8 cellular contexts compared by ENCODE assay signal in the genomic region with DNA sequence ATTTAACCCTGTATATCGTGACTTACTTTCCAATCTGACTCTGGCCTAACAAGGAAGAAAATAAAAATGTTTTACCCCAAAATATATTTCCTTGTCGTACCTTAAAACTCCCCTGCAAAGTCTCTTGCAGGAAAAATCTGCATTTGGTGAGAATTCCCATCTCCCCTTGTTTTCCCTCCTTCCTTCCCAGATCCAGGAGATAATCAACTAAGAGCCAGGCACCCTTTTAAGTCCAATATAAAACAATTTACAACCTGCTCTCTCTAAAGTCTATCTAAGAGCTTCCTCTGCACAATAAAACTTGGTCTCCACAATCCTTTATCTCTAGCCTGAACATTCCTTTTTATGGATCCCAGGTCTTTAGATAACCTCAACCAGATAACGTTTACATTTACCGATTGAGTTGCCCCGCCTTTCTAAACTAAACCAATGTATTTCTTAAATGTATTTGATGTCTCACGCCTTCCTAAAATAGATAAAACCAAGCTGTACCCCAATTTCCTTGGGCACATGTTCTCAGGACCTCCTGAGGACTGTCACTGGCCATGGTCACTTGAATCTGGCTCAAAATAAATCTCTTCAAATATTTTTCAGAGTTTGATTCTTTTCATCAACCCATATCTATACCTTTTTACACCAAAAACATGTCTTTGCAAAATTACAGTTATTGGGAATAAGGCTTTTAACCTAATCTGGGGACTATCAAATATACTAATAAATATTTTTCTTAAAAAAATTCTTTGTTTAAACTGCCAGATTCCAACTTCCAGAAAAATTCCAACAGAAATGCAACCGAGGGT. TPM values are rescaled to one million over a fixed set of nuclear protein-coding genes. Genes with fewer than 3 reads are reported as not detected.
DNase-seq lines count a peak whose midpoint lies in the region; ATAC-seq and TF ChIP-seq lines count a peak whose summit lies in the region.

No MANE protein-coding gene starts in this region.

- H3K79me2 ChIP-seq in ACC112 (ENCODE audit: control insufficient read depth, insufficient read depth, low read length, unreplicated experiment): peaks cover 15% of the 10 kb centered on the region
- peaks cover 38% of the 10 kb centered on the region for H3K79me2 ChIP-seq in mammary epithelial cell (ENCODE audit: insufficient read depth, low read length)

- dilution Hi-C loops in mammary epithelial cell (cut with HindIII; ENCODE audit: low sequenced_read_pairs): no loop called here

- TSS peak; percentile 82 for BruUV-seq in mammary epithelial cell (replicated peaks; lab: Mats Ljungman, UMichigan)

- CTCF ChIA-PET in mammary epithelial cell (lab: Charles Lee; ENCODE audit: low non-redundant PET): no interaction called here

- in situ Hi-C loops in mammary epithelial cell (cut with MboI; ENCODE audit: low sequenced_read_pairs in 2 of 2): no loop called here

- H3K9ac ChIP-seq in HUES6 (ENCODE audit: low read length) (peak overlapping the region; percentile 97), mammary epithelial cell (ENCODE audit: insufficient read depth, low read length) (peak overlapping the region; percentile 91), mucosa of rectum (ENCODE audit: low read depth in 1 of 2, low read length in 2 of 2) (peak overlapping the region; percentile 88 to 94)

- peak overlapping the region; percentile 81 for H3K4me3 ChIP-seq in ACC112 (ENCODE audit: low read depth, low read length)
- H3K4me3 ChIP-seq in HUES6 (ENCODE audit: low read depth, low read length): peak overlapping the region; percentile 90
- H3K4me3 ChIP-seq in mammary epithelial cell (replicated peaks in 1 of 3; ENCODE audit: insufficient read depth in 1 of 3, low read depth in 2 of 3, low read length in 3 of 3): peak overlapping the region; percentile 57 to 75 (median 61)
- peak overlapping the region; percentile 77 to 78 for H3K4me3 ChIP-seq in mucosa of rectum (ENCODE audit: low read length in 2 of 2)

- H3K4me2 ChIP-seq in mammary epithelial cell (ENCODE audit: insufficient read depth, low read depth, low read length): peak overlapping the region; percentile 91

- peak overlapping the region; percentile 15 for H2AFZ ChIP-seq in ACC112 (ENCODE audit: low read length, unreplicated experiment)
- no peak overlapping the region for H2AFZ ChIP-seq in mammary epithelial cell (ENCODE audit: low read depth, low read length)

- 27% methylated on average over 7 of the region's 7 CpGs for WGBS in mammary epithelial cell (ENCODE audit: low coverage, missing lambda C conversion rate)

- H3K9me3 ChIP-seq in HUES6 (ENCODE audit: control insufficient read depth, insufficient read depth, low read depth, low read length) (no peaks in the 10 kb centered on the region), mammary epithelial cell (replicated peaks; ENCODE audit: insufficient read depth, low read length) (no peaks in the 10 kb centered on the region), mucosa of rectum (ENCODE audit: control insufficient read depth in 2 of 2, low read length in 2 of 2) (no peaks in the 10 kb centered on the region)

- TF ChIP-seq CTCF in mammary epithelial cell (conservative IDR thresholded peaks at IDR 0.05 in 1 of 2, IDR thresholded peaks at IDR 0.05 in 1 of 2; ENCODE audit: extremely low read depth in 1 of 2, insufficient read depth in 1 of 2, low read depth in 1 of 2, low read length in 2 of 2): no peak

- H4K20me1 ChIP-seq in mammary epithelial cell (ENCODE audit: insufficient read depth, low read length): no peaks in the 10 kb centered on the region

- no peaks in the 10 kb centered on the region for H3K27me3 ChIP-seq in ACC112 (ENCODE audit: insufficient read depth, low read length)
- no peaks in the 10 kb centered on the region for H3K27me3 ChIP-seq in HUES6 (ENCODE audit: control insufficient read depth, insufficient read depth, low read length)
- no peaks in the 10 kb centered on the region for H3K27me3 ChIP-seq in mammary epithelial cell (ENCODE audit: insufficient read depth, low read length)
- H3K27me3 ChIP-seq in mucosa of rectum (ENCODE audit: control insufficient read depth in 2 of 2, insufficient read depth in 2 of 2, low read length in 2 of 2): no peaks in the 10 kb centered on the region

- ATAC-seq in HG03135 (IDR thresholded peaks at IDR 0.05; ENCODE audit: unreplicated experiment) (no peak), HG03565 (IDR thresholded peaks at IDR 0.05; ENCODE audit: unreplicated experiment) (no peak)

- H3K36me3 ChIP-seq in ACC112 (ENCODE audit: insufficient read depth, low read length): peaks cover 6% of the 10 kb centered on the region; the same call in 1 of the 2 replicates
- H3K36me3 ChIP-seq in HUES6 (ENCODE audit: control insufficient read depth, insufficient read depth, low read length): peaks cover 20% of the 10 kb centered on the region
- peaks cover 2% of the 10 kb centered on the region for H3K36me3 ChIP-seq in mammary epithelial cell (ENCODE audit: insufficient read depth, low read length)
- H3K36me3 ChIP-seq in mucosa of rectum (ENCODE audit: control insufficient read depth in 2 of 2, insufficient read depth in 2 of 2, low read length in 2 of 2): peaks cover 8 to 9% of the 10 kb centered on the region in 2 donors

- H3K4me1 ChIP-seq in ACC112 (ENCODE audit: control insufficient read depth, insufficient read depth, low read length, unreplicated experiment) (peaks cover 27% of the 10 kb centered on the region), HUES6 (ENCODE audit: control insufficient read depth, insufficient read depth, low read length) (peaks cover 24% of the 10 kb centered on the region), mammary epithelial cell (ENCODE audit: insufficient read depth, low read length) (peaks cover 35% of the 10 kb centered on the region), mucosa of rectum (ENCODE audit: control insufficient read depth in 2 of 2, insufficient read depth in 2 of 2, low read length in 2 of 2) (peaks cover 5 to 12% of the 10 kb centered on the region in 2 donors)

- H3K27ac ChIP-seq in ACC112 (ENCODE audit: low read depth, low read length) (peak overlapping the region; percentile 100), HUES6 (ENCODE audit: low read depth, low read length) (peak overlapping the region; percentile 98; the same call in 1 of the 2 replicates), mammary epithelial cell (ENCODE audit: insufficient read depth, low read depth, low read length) (peak overlapping the region; percentile 97), mucosa of rectum (ENCODE audit: low read depth in 2 of 2, low read length in 2 of 2) (peak overlapping the region; percentile 98 to 100)

- intact Hi-C loops in mammary epithelial cell (cut with micrococcal nuclease): loop anchor here (1.0 to 2.0 kb wide), 4 partner anchors 9 to 43 kb away; no protein-coding TSS in a partner anchor

- DNase-seq in mammary epithelial cell: no peak
- DNase-seq in glomerular visceral epithelial cell (ENCODE audit: extremely low spot score): no peak
- no peak for DNase-seq in GDM1 (lab: John Stamatoyannopoulos, UW)

RNA-seq across cellular contexts. Expression of gene DDX59, which starts 1.0 kb away (rescaled TPM):
- 10 to 100 TPM in 1 of 2 donors, 1 to 10 TPM in 1; 8.7 to 20.0 TPM for total RNA-seq in mammary epithelial cell
- 9.2 TPM for polyA plus RNA-seq in mammary epithelial cell
- polyA minus RNA-seq in mammary epithelial cell: 11.5 TPM

RNA-seq across cellular contexts. Expression of gene KIF14, which starts 48.2 kb away (rescaled TPM):
- 10 to 100 TPM in 1 of 2 donors, under 1 TPM in 1; 0.67 to 11.7 TPM for total RNA-seq in mammary epithelial cell
- polyA plus RNA-seq in mammary epithelial cell: 5.3 TPM
- polyA minus RNA-seq in mammary epithelial cell: 7.4 TPM
